38 cellular contexts compared by ENCODE assay signal in genomic region chr4:17559709-17560048, GRCh38. TPM values are rescaled to one million over a fixed set of nuclear protein-coding genes. Genes with fewer than 3 reads are reported as not detected.
"Had no signal": no experiment of that assay in that cellular context is flagged by ENCODE, and none has a peak within 500 bp of the region (broad histone marks: within the 10 kb centered on the region; RNA-seq: fewer than 3 reads in every experiment).

No MANE protein-coding gene starts in this region.

- H3K27me3 ChIP-seq: adrenal gland, ascending aorta, colonic mucosa had no signal

- H3K36me3 ChIP-seq: adrenal gland, ascending aorta, breast epithelium, cardiac muscle cell, colonic mucosa, esophagus squamous epithelium, gastroesophageal sphincter, heart right ventricle, WERI-Rb-1 had no signal

- H3K4me1 ChIP-seq: adrenal gland, ascending aorta, breast epithelium, colonic mucosa, esophagus squamous epithelium, gastroesophageal sphincter, heart right ventricle had no signal

- H3K4me3 ChIP-seq: adrenal gland, ascending aorta, breast epithelium, cardiac muscle cell, colonic mucosa, esophagus squamous epithelium, gastroesophageal sphincter, heart right ventricle had no signal

- H3K9me3 ChIP-seq: adrenal gland, ascending aorta, breast epithelium, colonic mucosa, esophagus squamous epithelium, gastroesophageal sphincter, heart right ventricle had no signal

- ATAC-seq: activated CD4-positive, CD25-positive, alpha-beta regulatory T cell treated with anti-CD3 and anti-CD28 coated beads, Interleukin-2, amount 50 U/mL, for 24 hours; activated CD8-positive, alpha-beta T cell treated with anti-CD3 and anti-CD28 coated beads for 36 hours; activated naive CD8-positive, alpha-beta T cell treated with anti-CD3 and anti-CD28 coated beads, Interleukin-2, amount 50 U/mL, for 24 hours; gastroesophageal sphincter; heart right ventricle; T-helper 17 cell had no signal

- DNase-seq: activated B cell treated with CpG ODN at 0.5 μM for 24 hours; activated CD4-positive, alpha-beta T cell treated with anti-CD3 and anti-CD28 coated beads for 48 hours; activated CD4-positive, alpha-beta T cell treated with anti-CD3 and anti-CD28 coated beads, Interleukin-2, amount 50 U/mL, for 1 hour; activated CD4-positive, alpha-beta T cell treated with anti-CD3 and anti-CD28 coated beads, Interleukin-2, amount 50 U/mL, for 48 hours; activated CD8-positive, alpha-beta memory T cell treated with anti-CD3 and anti-CD28 coated beads for 24 hours; activated CD8-positive, alpha-beta T cell treated with anti-CD3 and anti-CD28 coated beads for 36 hours; activated effector memory CD4-positive, alpha-beta T cell treated with anti-CD3 and anti-CD28 coated beads, Interleukin-2, amount 50 U/mL, for 16 hours; activated naive CD4-positive, alpha-beta T cell treated with anti-CD3 and anti-CD28 coated beads for 36 hours; activated naive CD8-positive, alpha-beta T cell treated with anti-CD3 and anti-CD28 coated beads for 36 hours; activated naive CD8-positive, alpha-beta T cell treated with anti-CD3 and anti-CD28 coated beads, Interleukin-2, amount 50 U/mL, for 24 hours; activated T-cell treated with anti-CD3 and anti-CD28 coated beads, Interleukin-2, amount 50 U/mL, for 48 hours; adrenal gland; central memory CD4-positive, alpha-beta T cell; cerebellar nuclear complex; colonic mucosa; effector CD8-positive, alpha-beta T cell; esophagus squamous epithelium; foreskin melanocyte; heart right ventricle; T-helper 1 cell; T-helper 17 cell; T1000; WERI-Rb-1 had no signal

- H3K27ac ChIP-seq: adrenal gland, ascending aorta, breast epithelium, cardiac muscle cell, colonic mucosa, epithelial cell of prostate, esophagus squamous epithelium, gastroesophageal sphincter, heart right ventricle, WERI-Rb-1 had no signal

- FAIRE-seq: endometrium, endothelial cell of umbilical vein had no signal

RNA-seq across cellular contexts. Expression of gene CLRN2, which starts 44.7 kb away (rescaled TPM):
- total RNA-seq: activated B cell treated with CpG ODN at 0.5 μM for 24 hours; activated CD8-positive, alpha-beta T cell treated with anti-CD3 and anti-CD28 coated beads for 36 hours; activated naive CD4-positive, alpha-beta T cell treated with anti-CD3 and anti-CD28 coated beads for 36 hours; activated naive CD8-positive, alpha-beta T cell treated with anti-CD3 and anti-CD28 coated beads for 36 hours; activated T-helper 1 cell treated with anti-CD3 and anti-CD28 coated beads, Interleukin-12 subunit alpha, Interleukin-12 subunit beta, Interleukin-2, Interleukin-4 antibody, amounts not matched to agents 30 ng/mL and 10 ng/mL and 1 ng/mL, durations not matched to agents 14 hours and 24 hours and 36 hours; activated T-helper 2 cell treated with anti-CD3 and anti-CD28 coated beads, Interferon-gamma antibody, Interleukin-2, Interleukin-4, amounts not matched to agents 10 μg/mL and 5 μg/mL and 100 μg/mL, durations not matched to agents 14 hours and 24 hours and 36 hours; adrenal gland; ascending aorta; breast epithelium; cardiac muscle cell; colonic mucosa; dermis microvascular lymphatic vessel endothelial cell; endothelial cell of umbilical vein; esophagus squamous epithelium; fibroblast of lung; fibroblast of villous mesenchyme; gastroesophageal sphincter; glomerular endothelial cell; heart right ventricle; T-helper 17 cell had no signal
- polyA plus RNA-seq: adrenal gland, cardiac muscle cell, endothelial cell of umbilical vein, esophagus, fibroblast of lung, heart right ventricle had no signal
